Comparison of ENCODE assay signal across 23 cellular contexts in the genomic region with DNA sequence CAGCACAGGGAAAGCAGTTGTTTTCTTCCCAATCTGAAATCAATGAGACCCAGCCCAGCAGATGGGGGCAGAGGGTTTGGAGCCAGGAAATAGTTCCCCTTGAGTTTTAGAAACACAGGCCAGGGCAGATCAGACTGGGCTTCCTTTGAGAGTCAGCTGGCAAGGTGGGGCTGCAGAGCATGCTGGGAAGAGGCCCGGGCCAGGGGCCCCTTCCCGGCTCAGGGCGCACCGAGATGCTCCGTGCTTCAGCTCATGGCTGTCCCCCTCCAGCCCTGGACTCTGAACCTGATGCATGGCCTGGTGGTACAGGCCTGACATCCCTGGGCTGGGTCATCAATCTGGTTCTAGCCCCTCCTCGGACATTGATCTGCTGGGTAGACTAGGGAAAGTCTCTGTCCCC.
DNase-seq lines count a peak whose midpoint lies in the region; ATAC-seq and TF ChIP-seq lines count a peak whose summit lies in the region.
"Had no signal": no experiment of that assay in that cellular context is flagged by ENCODE, and none has a peak within 500 bp of the region (broad histone marks: within the 10 kb centered on the region; RNA-seq: fewer than 3 reads in every experiment).

No MANE protein-coding gene starts in this region.

- H3K4ac ChIP-seq in neuronal stem cell (ENCODE audit: low read length), result no peak overlapping the region

- no peak overlapping the region for H2BK15ac ChIP-seq in neuronal stem cell (ENCODE audit: low read length)

- peaks cover 8% of the 10 kb centered on the region for H3K36me3 Mint-ChIP-seq in activated naive CD4-positive, alpha-beta T cell treated with anti-CD3 and anti-CD28 coated beads, Interleukin-2, amount 50 U/mL, for 24 hours
- H3K36me3 Mint-ChIP-seq in activated naive CD4-positive, alpha-beta T cell treated with anti-CD3 and anti-CD28 coated beads, Interleukin-2, amount 50 U/mL, for 72 hours, result peaks cover 13 to 17% of the 10 kb centered on the region in 2 donors
- H3K36me3 Mint-ChIP-seq in GM23338 (ENCODE audit: low read depth), result no peaks in the 10 kb centered on the region
- peaks cover 10% of the 10 kb centered on the region for H3K36me3 Mint-ChIP-seq in activated naive CD8-positive, alpha-beta T cell treated with anti-CD3 and anti-CD28 coated beads, Interleukin-2, amount 50 U/mL, for 24 hours (ENCODE audit: low read depth)
- H3K36me3 Mint-ChIP-seq: naive B cell had no signal

- TF ChIP-seq CTCF in GM23338 (conservative IDR thresholded peaks at IDR 0.05; ENCODE audit: low read depth in 2 of 2), result no peak

- no peaks in the 10 kb centered on the region for H4K20me1 ChIP-seq in GM23338 (replicated peaks; ENCODE audit: insufficient read depth)

- H3K4me2 ChIP-seq in GM23338, result no peak overlapping the region
- H3K4me2 ChIP-seq in neuronal stem cell (ENCODE audit: insufficient read depth, low read length, poor library complexity, severe bottlenecking), result no peak overlapping the region

- H3K4me1 ChIP-seq in GM23338 (ENCODE audit: insufficient read depth), result no peaks in the 10 kb centered on the region
- H3K4me1 ChIP-seq in neuronal stem cell (ENCODE audit: control insufficient read depth in 2 of 2, insufficient read depth in 1 of 2, low read depth in 1 of 2, low read length in 2 of 2), result no peaks in the 10 kb centered on the region
- H3K4me1 ChIP-seq: ascending aorta, Caco-2, esophagus muscularis mucosa, gastrocnemius medialis, transverse colon had no signal

- no peaks in the 10 kb centered on the region for H3K27me3 ChIP-seq in GM23338 (ENCODE audit: insufficient read depth)
- H3K27me3 ChIP-seq in neuronal stem cell (ENCODE audit: control insufficient read depth in 3 of 3, insufficient read depth in 3 of 3, low read depth in 1 of 3, low read length in 3 of 3), result peaks cover 0 to 23% (median 0%) of the 10 kb centered on the region in 3 experiments
- H3K27me3 ChIP-seq: ascending aorta had no signal

- no peaks in the 10 kb centered on the region for H3K79me2 ChIP-seq in GM23338 (replicated peaks; ENCODE audit: insufficient read depth)

- no peaks in the 10 kb centered on the region for H3K79me1 ChIP-seq in neuronal stem cell (ENCODE audit: low read depth, low read length)

- WGBS in neuronal stem cell (ENCODE audit: extremely low coverage in 2 of 2, insufficient read length in 2 of 2, insufficient replicate concordance in 1 of 2), 2 donors, result no CpG with 5 or more reads among the region's 6 CpGs

- peaks cover 7% of the 10 kb centered on the region for H3K9me3 Mint-ChIP-seq in activated naive CD4-positive, alpha-beta T cell treated with anti-CD3 and anti-CD28 coated beads, Interleukin-2, amount 50 U/mL, for 24 hours
- peaks cover 11% of the 10 kb centered on the region in 2 donors for H3K9me3 Mint-ChIP-seq in activated naive CD4-positive, alpha-beta T cell treated with anti-CD3 and anti-CD28 coated beads, Interleukin-2, amount 50 U/mL, for 72 hours
- H3K9me3 Mint-ChIP-seq in GM23338, result no peaks in the 10 kb centered on the region
- H3K9me3 Mint-ChIP-seq in activated naive CD8-positive, alpha-beta T cell treated with anti-CD3 and anti-CD28 coated beads, Interleukin-2, amount 50 U/mL, for 24 hours, result peaks cover 5% of the 10 kb centered on the region

- no peak overlapping the region for H3K4me3 ChIP-seq in GM23338
- no peak overlapping the region for H3K4me3 ChIP-seq in neuronal stem cell (ENCODE audit: low read length in 2 of 2)
- H3K4me3 ChIP-seq: ascending aorta, esophagus muscularis mucosa, gastrocnemius medialis, transverse colon had no signal

- no peak overlapping the region for H3K14ac ChIP-seq in neuronal stem cell (ENCODE audit: low read length)

- 0 out of 2 replicates have a peak, but pooled peaks cover 4% of the 10 kb centered on the region for H3K9me2 ChIP-seq in GM23338 (ENCODE audit: insufficient read depth)

- H2AK5ac ChIP-seq in neuronal stem cell (ENCODE audit: low read depth, low read length), result peak overlapping the region; percentile 22

- H2BK12ac ChIP-seq in neuronal stem cell (ENCODE audit: low read length), result no peak overlapping the region

- no peak overlapping the region for H2AFZ ChIP-seq in GM23338
- H2AFZ ChIP-seq in neuronal stem cell (ENCODE audit: low read length), result no peak overlapping the region

- no peak overlapping the region for H4K91ac ChIP-seq in neuronal stem cell (ENCODE audit: low read depth, low read length, poor library complexity)

- H3K27ac Mint-ChIP-seq in activated naive CD4-positive, alpha-beta T cell treated with anti-CD3 and anti-CD28 coated beads, Interleukin-2, amount 50 U/mL, for 24 hours, result peak overlapping the region; percentile 17
- H3K27ac Mint-ChIP-seq in activated naive CD4-positive, alpha-beta T cell treated with anti-CD3 and anti-CD28 coated beads, Interleukin-2, amount 50 U/mL, for 72 hours, result peak overlapping the region in 1 of 2 donors; percentile 82
- 0 out of 2 replicates have a peak overlapping the region, but pooled peaks have one; percentile 52 for H3K27ac Mint-ChIP-seq in GM23338
- peak overlapping the region; percentile 98 for H3K27ac Mint-ChIP-seq in activated naive CD8-positive, alpha-beta T cell treated with anti-CD3 and anti-CD28 coated beads, Interleukin-2, amount 50 U/mL, for 24 hours

- no peak overlapping the region for H3K18ac ChIP-seq in neuronal stem cell (ENCODE audit: low read length)

- no peak overlapping the region for H2BK5ac ChIP-seq in neuronal stem cell (ENCODE audit: low read length)

- no peaks in the 10 kb centered on the region for H3K9me3 ChIP-seq in neuronal stem cell (replicated peaks in 1 of 2; ENCODE audit: control insufficient read depth in 2 of 2, insufficient read depth in 1 of 2, low read depth in 1 of 2, low read length in 2 of 2)
- H3K9me3 ChIP-seq: ascending aorta, Caco-2, gastrocnemius medialis, transverse colon had no signal

- no peak overlapping the region for H3K4me3 Mint-ChIP-seq in activated naive CD4-positive, alpha-beta T cell treated with anti-CD3 and anti-CD28 coated beads, Interleukin-2, amount 50 U/mL, for 24 hours
- no peak overlapping the region for H3K4me3 Mint-ChIP-seq in GM23338
- no peak overlapping the region for H3K4me3 Mint-ChIP-seq in activated naive CD8-positive, alpha-beta T cell treated with anti-CD3 and anti-CD28 coated beads, Interleukin-2, amount 50 U/mL, for 24 hours

- no peak overlapping the region for H3K9ac ChIP-seq in neuronal stem cell (ENCODE audit: low read depth, low read length, poor library complexity)

- DNase-seq in activated naive CD4-positive, alpha-beta T cell treated with anti-CD3 and anti-CD28 coated beads, Interleukin-2, amount 50 U/mL, for 72 hours (ENCODE audit: low spot score in 2 of 2), result no peak
- no peak for DNase-seq in GM23338 (ENCODE audit: low spot score)
- no peak for DNase-seq in activated naive CD8-positive, alpha-beta T cell treated with anti-CD3 and anti-CD28 coated beads, Interleukin-2, amount 50 U/mL, for 24 hours
- DNase-seq in neuronal stem cell (ENCODE audit: low spot score), result no peak
- DNase-seq in C1 segment of cervical spinal cord (lab: John Stamatoyannopoulos, UW), result no peak
- DNase-seq in nucleus accumbens (lab: John Stamatoyannopoulos, UW), result no peak
- DNase-seq: activated effector memory CD4-positive, alpha-beta T cell treated with Interleukin-2 at 50 U/mL for 16 hours; Caco-2; effector CD8-positive, alpha-beta T cell; gastrocnemius medialis; left colon; mesendoderm; naive B cell; NCI-H146; NCI-H2171 treated with DMSO at 0.1 percent for 48 hours; NCI-H748 treated with DMSO at 0.1 percent for 48 hours; SHP77; stimulated activated CD4-positive, alpha-beta T cell treated with anti-CD3 and anti-CD28 coated beads, Interleukin-1b, Interleukin-23, amount 100 ng/mL, for 48 hours; transverse colon had no signal

- H3K36me3 ChIP-seq in GM23338 (ENCODE audit: insufficient read depth) (no peaks in the 10 kb centered on the region), neuronal stem cell (replicated peaks in 1 of 2; ENCODE audit: control insufficient read depth in 2 of 2, insufficient read depth in 2 of 2, low read length in 2 of 2) (no peaks in the 10 kb centered on the region)
- H3K36me3 ChIP-seq: ascending aorta, esophagus muscularis mucosa, gastrocnemius medialis, transverse colon had no signal

- H3K4me1 Mint-ChIP-seq in activated naive CD4-positive, alpha-beta T cell treated with anti-CD3 and anti-CD28 coated beads, Interleukin-2, amount 50 U/mL, for 24 hours, result peaks cover 96% of the 10 kb centered on the region
- H3K4me1 Mint-ChIP-seq in GM23338, result peaks cover 4% of the 10 kb centered on the region; the same call in 2 of the 3 replicates
- H3K4me1 Mint-ChIP-seq in activated naive CD8-positive, alpha-beta T cell treated with anti-CD3 and anti-CD28 coated beads, Interleukin-2, amount 50 U/mL, for 24 hours, result peaks cover 98% of the 10 kb centered on the region

- H3K23ac ChIP-seq in neuronal stem cell (ENCODE audit: low read depth, low read length, poor library complexity), result no peak overlapping the region

- no peaks in the 10 kb centered on the region for H3K27me3 Mint-ChIP-seq in activated naive CD4-positive, alpha-beta T cell treated with anti-CD3 and anti-CD28 coated beads, Interleukin-2, amount 50 U/mL, for 24 hours
- peaks cover 17% of the 10 kb centered on the region for H3K27me3 Mint-ChIP-seq in GM23338 (ENCODE audit: insufficient read depth, low read depth, poor library complexity)
- H3K27me3 Mint-ChIP-seq in activated naive CD8-positive, alpha-beta T cell treated with anti-CD3 and anti-CD28 coated beads, Interleukin-2, amount 50 U/mL, for 24 hours, result no peaks in the 10 kb centered on the region

- H3K27ac ChIP-seq in GM23338 (ENCODE audit: low read depth), result no peak overlapping the region
- no peak overlapping the region for H3K27ac ChIP-seq in neuronal stem cell (replicated peaks; ENCODE audit: low read length)
- H3K27ac ChIP-seq: ascending aorta, esophagus muscularis mucosa, gastrocnemius medialis, transverse colon had no signal

- no peak for ATAC-seq in activated naive CD4-positive, alpha-beta T cell treated with anti-CD3 and anti-CD28 coated beads, Interleukin-2, amount 50 U/mL, for 72 hours
- ATAC-seq in GM23338 (no peak), GM19467 (IDR thresholded peaks at IDR 0.05; ENCODE audit: unreplicated experiment) (no peak)
- ATAC-seq in activated naive CD8-positive, alpha-beta T cell treated with anti-CD3 and anti-CD28 coated beads, Interleukin-2, amount 50 U/mL, for 24 hours, result no peak
- ATAC-seq: gastrocnemius medialis, left colon had no signal

- no peak overlapping the region for H4K8ac ChIP-seq in neuronal stem cell (ENCODE audit: low read depth, low read length)

- H3F3A ChIP-seq in GM23338 (replicated peaks; ENCODE audit: low read depth), result no peaks in the 10 kb centered on the region

- H2BK120ac ChIP-seq in neuronal stem cell (ENCODE audit: low read depth, low read length), result no peak overlapping the region
